ENCODE assay signal across 10 cellular contexts in genomic region chr14:50741571-50741970, GRCh38.
DNase-seq lines count a peak whose midpoint lies in the region; ATAC-seq and TF ChIP-seq lines count a peak whose summit lies in the region.
"Had no signal": no experiment of that assay in that cellular context is flagged by ENCODE, and none has a peak within 500 bp of the region (broad histone marks: within the 10 kb centered on the region; RNA-seq: fewer than 3 reads in every experiment).

No MANE protein-coding gene starts in this region.

- H3K4me1 Mint-ChIP-seq in type B pancreatic cell (ENCODE audit: unreplicated experiment), result peaks cover 4% of the 10 kb centered on the region

- DNase-seq in activated naive CD4-positive, alpha-beta T cell treated with anti-CD3 and anti-CD28 coated beads, Interleukin-2, amount 50 U/mL, for 72 hours (ENCODE audit: low spot score in 2 of 2), result no peak
- no peak for DNase-seq in activated naive CD4-positive, alpha-beta T cell treated with anti-CD3 and anti-CD28 coated beads, Interleukin-2, amount 50 U/mL, for 16 hours
- DNase-seq in RWPE2 (ENCODE audit: low spot score) (no peak), epithelial cell of esophagus (ENCODE audit: low read depth) (peak; percentile 67), type B pancreatic cell (ENCODE audit: extremely low spot score, unreplicated experiment) (no peak), HAP-1 (ENCODE audit: low spot score in 2 of 2) (no peak), GM10266 (ENCODE audit: extremely low spot score) (no peak)
- DNase-seq: trophoblast cell had no signal

- ATAC-seq in activated naive CD4-positive, alpha-beta T cell treated with anti-CD3 and anti-CD28 coated beads, Interleukin-2, amount 50 U/mL, for 72 hours, result peak in 1 of 2 donors; percentile 58
- ATAC-seq in RWPE2 (ENCODE audit: low read depth) (peak; percentile 82), HG02870 (IDR thresholded peaks at IDR 0.05; ENCODE audit: unreplicated experiment) (no peak)

- peaks cover 13% of the 10 kb centered on the region for H3K4me1 ChIP-seq in RWPE2 (ENCODE audit: insufficient read depth, poor library complexity, severe bottlenecking)
- H3K4me1 ChIP-seq in HAP-1, result peaks cover 13% of the 10 kb centered on the region

- H3K36me3 ChIP-seq in RWPE2 (ENCODE audit: low read depth) (peaks cover 54% of the 10 kb centered on the region), HAP-1 (replicated peaks) (peaks cover 31% of the 10 kb centered on the region)

- no peaks in the 10 kb centered on the region for H3K27me3 Mint-ChIP-seq in type B pancreatic cell

- H3K9me3 ChIP-seq in RWPE2 (ENCODE audit: severe bottlenecking) (no peaks in the 10 kb centered on the region), HAP-1 (no peaks in the 10 kb centered on the region)

- no peaks in the 10 kb centered on the region for H3K27me3 ChIP-seq in RWPE2 (ENCODE audit: insufficient read depth, poor library complexity, severe bottlenecking)
- H3K27me3 ChIP-seq in HAP-1 (ENCODE audit: low read depth), result no peaks in the 10 kb centered on the region

- peaks cover 11 to 35% of the 10 kb centered on the region in 2 donors for H3K36me3 Mint-ChIP-seq in activated naive CD4-positive, alpha-beta T cell treated with anti-CD3 and anti-CD28 coated beads, Interleukin-2, amount 50 U/mL, for 72 hours
- peaks cover 28% of the 10 kb centered on the region for H3K36me3 Mint-ChIP-seq in type B pancreatic cell

- H3K4me3 Mint-ChIP-seq in type B pancreatic cell, result no peak overlapping the region

- H3K27ac ChIP-seq in RWPE2 (ENCODE audit: poor library complexity, severe bottlenecking), result peak overlapping the region; percentile 56
- H3K27ac ChIP-seq: coronary artery had no signal

- TF ChIP-seq CTCF in RWPE2 (IDR thresholded peaks at IDR 0.05; ENCODE audit: poor library complexity, severe bottlenecking), result no peak
- no peak for TF ChIP-seq CTCF in epithelial cell of esophagus (IDR thresholded peaks at IDR 0.05; ENCODE audit: insufficient read depth, low read depth, low read length, missing control alignments)
- TF ChIP-seq CTCF in type B pancreatic cell (conservative IDR thresholded peaks at IDR 0.05), result no peak
- TF ChIP-seq CTCF in GM10266 (IDR thresholded peaks at IDR 0.05; ENCODE audit: control insufficient read depth, insufficient read depth, low read depth, missing control alignments), result no peak

- H3K27ac Mint-ChIP-seq in activated naive CD4-positive, alpha-beta T cell treated with anti-CD3 and anti-CD28 coated beads, Interleukin-2, amount 50 U/mL, for 72 hours, result peak overlapping the region; percentile 74 to 82
- H3K27ac Mint-ChIP-seq in type B pancreatic cell, result peak overlapping the region; percentile 52

- H3K4me3 ChIP-seq in RWPE2 (ENCODE audit: severe bottlenecking) (no peak overlapping the region), epithelial cell of esophagus (ENCODE audit: low read length) (no peak overlapping the region), HAP-1 (no peak overlapping the region)
- H3K4me3 ChIP-seq: coronary artery had no signal

- in situ Hi-C loops in HAP-1 (cut with MboI; ENCODE audit: low sequenced_read_pairs), result no loop called here

- no peaks in the 10 kb centered on the region for H3K9me3 Mint-ChIP-seq in activated naive CD4-positive, alpha-beta T cell treated with anti-CD3 and anti-CD28 coated beads, Interleukin-2, amount 50 U/mL, for 72 hours
- H3K9me3 Mint-ChIP-seq in type B pancreatic cell, result no peaks in the 10 kb centered on the region
